9 cellular contexts compared by ENCODE assay signal in genomic region chr17:2901582-2901981, GRCh38.
"Had no signal": no experiment of that assay in that cellular context is flagged by ENCODE, and none has a peak within 500 bp of the region (broad histone marks: within the 10 kb centered on the region; RNA-seq: fewer than 3 reads in every experiment).

No MANE protein-coding gene starts in this region.

- H3K36me3 ChIP-seq: SJCRH30, tibial artery had no signal

- H3K27me3 ChIP-seq: SJCRH30, tibial artery had no signal

- H3K27ac ChIP-seq: SJCRH30, tibial artery had no signal

- DNase-seq: activated CD4-positive, alpha-beta T cell treated with anti-CD3 and anti-CD28 coated beads for 36 hours; activated CD8-positive, alpha-beta memory T cell treated with anti-CD3 and anti-CD28 coated beads, Interleukin-2, amount 50 U/mL, for 4 hours; activated CD8-positive, alpha-beta T cell treated with anti-CD3 and anti-CD28 coated beads for 36 hours; central memory CD4-positive, alpha-beta T cell; hypothalamus; nephron progenitor cell; SJCRH30; stimulated activated CD4-positive, alpha-beta T cell treated with anti-CD3 and anti-CD28 coated beads, Interleukin-4, amount 100 ng/mL, for 4 hours; tibial artery had no signal

- ATAC-seq: activated CD4-positive, alpha-beta T cell treated with anti-CD3 and anti-CD28 coated beads for 36 hours; activated CD8-positive, alpha-beta T cell treated with anti-CD3 and anti-CD28 coated beads for 36 hours had no signal

- H3K9me3 ChIP-seq: SJCRH30, tibial artery had no signal

- H3K4me1 ChIP-seq: SJCRH30 had no signal

- H3K4me3 ChIP-seq: SJCRH30, tibial artery had no signal
